Comparison of ENCODE assay signal across 27 cellular contexts in genomic region chr6:137843206-137843605, GRCh38.
"Had no signal": no experiment of that assay in that cellular context is flagged by ENCODE, and none has a peak within 500 bp of the region (broad histone marks: within the 10 kb centered on the region; RNA-seq: fewer than 3 reads in every experiment).

No MANE protein-coding gene starts in this region.

- H3K4me1 ChIP-seq: left ventricle myocardium inferior, prostate gland, right atrium auricular region had no signal

- FAIRE-seq: endothelial cell of umbilical vein, islet of Langerhans had no signal

- H3K27me3 Mint-ChIP-seq: dendritic cell treated with granulocyte-macrophage colony-stimulating factor and Interleukin-4, amounts not matched to agents 40 ng/mL and 50 ng/mL, for 4 days; naive thymus-derived CD8-positive, alpha-beta T cell had no signal

- H3K27ac Mint-ChIP-seq: dendritic cell treated with granulocyte-macrophage colony-stimulating factor and Interleukin-4, amounts not matched to agents 40 ng/mL and 50 ng/mL, for 4 days; endodermal cell; nephron progenitor cell; stimulated activated effector memory CD8-positive, alpha-beta T cell treated with anti-CD3 and anti-CD28 coated beads, Interleukin-12 subunit alpha, Interleukin-12 subunit beta, amount 100 ng/mL, for 72 hours had no signal

- H3K36me3 Mint-ChIP-seq: stimulated activated effector memory CD8-positive, alpha-beta T cell treated with anti-CD3 and anti-CD28 coated beads, Interleukin-12 subunit alpha, Interleukin-12 subunit beta, amount 100 ng/mL, for 72 hours had no signal

- H3K36me3 ChIP-seq: esophagus squamous epithelium, heart right ventricle, left ventricle myocardium inferior, lower lobe of right lung, prostate gland, right atrium auricular region, sigmoid colon, stomach, thyroid gland had no signal

- H3K4me3 ChIP-seq: esophagus squamous epithelium, heart right ventricle, left ventricle myocardium inferior, lower lobe of right lung, prostate gland, right atrium auricular region, sigmoid colon, stomach, thyroid gland had no signal

- H3K9me3 ChIP-seq: esophagus squamous epithelium, lower lobe of right lung, prostate gland, thyroid gland had no signal

- ATAC-seq: heart right ventricle; left colon; lower lobe of right lung; naive thymus-derived CD8-positive, alpha-beta T cell; stimulated activated effector memory CD8-positive, alpha-beta T cell treated with anti-CD3 and anti-CD28 coated beads, Interleukin-12 subunit alpha, Interleukin-12 subunit beta, amount 100 ng/mL, for 72 hours had no signal

- H3K27ac ChIP-seq: esophagus squamous epithelium, heart right ventricle, left ventricle myocardium inferior, lower lobe of right lung, prostate gland, right atrium auricular region, sigmoid colon, stomach, thyroid gland had no signal

- DNase-seq: effector CD8-positive, alpha-beta T cell; endodermal cell; erythroblast; esophagus squamous epithelium; foreskin melanocyte; glutamatergic neuron; heart right ventricle; hippocampal formation; left colon; left ventricle myocardium inferior; lower lobe of right lung; naive thymus-derived CD8-positive, alpha-beta T cell; nephron progenitor cell; nucleus accumbens; sigmoid colon; stimulated activated CD4-positive, alpha-beta T cell treated with anti-CD3 and anti-CD28 coated beads, Interleukin-2, amount 100 ng/mL, for 24 hours; stimulated activated CD4-positive, alpha-beta T cell treated with anti-CD3 and anti-CD28 coated beads, Interleukin-4, amount 100 ng/mL, for 24 hours; stimulated activated naive CD4-positive, alpha-beta T cell treated with Interleukin-2 at 50 U/mL for 16 hours; stomach; thyroid gland; trophoblast cell had no signal

- H3K27me3 ChIP-seq: esophagus squamous epithelium, right atrium auricular region, sigmoid colon, stomach, thyroid gland had no signal

- H3K4me3 Mint-ChIP-seq: dendritic cell treated with granulocyte-macrophage colony-stimulating factor and Interleukin-4, amounts not matched to agents 40 ng/mL and 50 ng/mL, for 4 days; endodermal cell; nephron progenitor cell; stimulated activated effector memory CD8-positive, alpha-beta T cell treated with anti-CD3 and anti-CD28 coated beads, Interleukin-12 subunit alpha, Interleukin-12 subunit beta, amount 100 ng/mL, for 72 hours had no signal

- H3K4me1 Mint-ChIP-seq: endodermal cell, nephron progenitor cell had no signal
